Comparison of ENCODE assay signal across 27 cellular contexts in genomic region chr2:37705191-37705590, GRCh38.
"Had no signal": no experiment of that assay in that cellular context is flagged by ENCODE, and none has a peak within 500 bp of the region (broad histone marks: within the 10 kb centered on the region; RNA-seq: fewer than 3 reads in every experiment).

No MANE protein-coding gene starts in this region.

- DNase-seq: dorsolateral prefrontal cortex; effector CD4-positive, alpha-beta T cell; foreskin melanocyte; glutamatergic neuron; heart right ventricle; hypothalamus; immature natural killer cell; islet precursor cell; kidney glomerular epithelial cell; left colon; left ventricle myocardium inferior; lower lobe of right lung; midbrain; naive thymus-derived CD4-positive, alpha-beta T cell; posterior cingulate gyrus; psoas muscle; right cardiac atrium; sigmoid colon; stimulated activated CD4-positive, alpha-beta T cell treated with anti-CD3 and anti-CD28 coated beads, Interleukin-2, amount 100 ng/mL, for 24 hours; stimulated activated CD4-positive, alpha-beta T cell treated with anti-CD3 and anti-CD28 coated beads, Interleukin-4, amount 100 ng/mL, for 24 hours; stimulated activated naive CD4-positive, alpha-beta T cell treated with Interleukin-2 at 50 U/mL for 16 hours; stomach; thyroid gland; trophoblast cell had no signal

- H3K4me3 ChIP-seq: dorsolateral prefrontal cortex, esophagus muscularis mucosa, heart right ventricle, left ventricle myocardium inferior, lower lobe of right lung, neural progenitor cell, psoas muscle, sigmoid colon, stomach, thyroid gland, vagina had no signal
